ENCODE assay signal across 11 cellular contexts in genomic region chr22:23243006-23243573, GRCh38.
DNase-seq lines count a peak whose midpoint lies in the region; ATAC-seq and TF ChIP-seq lines count a peak whose summit lies in the region.
"Had no signal": no experiment of that assay in that cellular context is flagged by ENCODE, and none has a peak within 500 bp of the region (broad histone marks: within the 10 kb centered on the region; RNA-seq: fewer than 3 reads in every experiment).

No MANE protein-coding gene starts in this region.

- peak; percentile 32 for DNase-seq in activated CD4-positive, CD25-positive, alpha-beta regulatory T cell treated with anti-CD3 and anti-CD28 coated beads, Interleukin-2, amount 50 U/mL, for 16 hours (ENCODE audit: low read depth, low spot score)
- no peak for DNase-seq in activated CD4-positive, CD25-positive, alpha-beta regulatory T cell treated with anti-CD3 and anti-CD28 coated beads, Interleukin-2, amount 50 U/mL, for 72 hours
- DNase-seq in activated gamma-delta T cell treated with anti-CD3 and anti-CD28 coated beads, Interleukin-2, amount 50 U/mL, for 16 hours (ENCODE audit: low read depth), result peak; percentile 43
- DNase-seq in natural killer cell, result peak; percentile 36
- no peak for DNase-seq in type B pancreatic cell (ENCODE audit: extremely low spot score, unreplicated experiment)
- no peak for DNase-seq in testis
- DNase-seq in NCI-H2171 (lab: John Stamatoyannopoulos, UW), result no peak
- DNase-seq: 8988T, RPMI8226 had no signal

- H3K4me1 Mint-ChIP-seq in natural killer cell (peaks cover 89 to 92% of the 10 kb centered on the region in 2 donors), type B pancreatic cell (ENCODE audit: unreplicated experiment) (peaks cover 50% of the 10 kb centered on the region)

- H3K9me3 Mint-ChIP-seq in natural killer cell (no peaks in the 10 kb centered on the region), type B pancreatic cell (no peaks in the 10 kb centered on the region)

- TF ChIP-seq CTCF in natural killer cell (IDR thresholded peaks at IDR 0.05) (no peak), type B pancreatic cell (conservative IDR thresholded peaks at IDR 0.05) (no peak), testis (IDR thresholded peaks at IDR 0.05) (no peak)

- peak overlapping the region; percentile 81 for H3K4me3 Mint-ChIP-seq in natural killer cell
- peak overlapping the region; percentile 32 for H3K4me3 Mint-ChIP-seq in type B pancreatic cell

- TF ChIP-seq POLR2A in testis (IDR thresholded peaks at IDR 0.05), result no peak

- intact Hi-C loops in natural killer cell (cut with micrococcal nuclease), result loop anchor here (2.0 kb wide), 1 partner anchor 22 kb away; no protein-coding TSS in a partner anchor
- intact Hi-C loops in testis (cut with DNase I; ENCODE audit: low total_unique reads), result no loop called here

- 69 to 78% methylated on average over 8 of the region's 8 CpGs for WGBS in testis, 2 donors

- H3K36me3 Mint-ChIP-seq in natural killer cell, result no peaks in the 10 kb centered on the region
- peaks cover 4% of the 10 kb centered on the region for H3K36me3 Mint-ChIP-seq in type B pancreatic cell

- H3K4me1 ChIP-seq in testis, result peaks cover 2% of the 10 kb centered on the region

- no peaks in the 10 kb centered on the region for H3K27me3 ChIP-seq in testis

- ATAC-seq in natural killer cell, result peak; percentile 66 to 74 (median 67)
- no peak for ATAC-seq in HG03039 (IDR thresholded peaks at IDR 0.05; ENCODE audit: unreplicated experiment)

- H3K4me3 ChIP-seq in testis, result no peak overlapping the region
- H3K4me3 ChIP-seq: thoracic aorta had no signal

- H3K36me3 ChIP-seq in testis (ENCODE audit: low read depth, missing control alignments), result no peaks in the 10 kb centered on the region
- H3K36me3 ChIP-seq: thoracic aorta had no signal

- peak overlapping the region; percentile 83 to 93 for H3K27ac Mint-ChIP-seq in natural killer cell
- H3K27ac Mint-ChIP-seq in type B pancreatic cell, result peak overlapping the region; percentile 52

- H3K27ac ChIP-seq in testis, result no peak overlapping the region
- H3K27ac ChIP-seq: thoracic aorta had no signal

- no peaks in the 10 kb centered on the region for H3K9me3 ChIP-seq in testis
- H3K9me3 ChIP-seq: thoracic aorta had no signal

- H3K27me3 Mint-ChIP-seq in natural killer cell (ENCODE audit: low read depth in 2 of 2), result no peaks in the 10 kb centered on the region
- H3K27me3 Mint-ChIP-seq in type B pancreatic cell, result no peaks in the 10 kb centered on the region

Comparison
In these comparisons a context has a peak if more than half of its experiments do, and no peak if none do; other contexts are left out.
1. DNase-seq: peak in activated CD4-positive, CD25-positive, alpha-beta regulatory T cell treated with anti-CD3 and anti-CD28 coated beads, Interleukin-2, amount 50 U/mL, for 16 hours (single experiment), activated gamma-delta T cell treated with anti-CD3 and anti-CD28 coated beads, Interleukin-2, amount 50 U/mL, for 16 hours (single experiment) and natural killer cell (single experiment); none in activated CD4-positive, CD25-positive, alpha-beta regulatory T cell treated with anti-CD3 and anti-CD28 coated beads, Interleukin-2, amount 50 U/mL, for 72 hours (single experiment), type B pancreatic cell (single experiment), testis (single experiment) and NCI-H2171 (single experiment).